1 cellular context compared by ENCODE assay signal in genomic region chr6:30742316-30743098, GRCh38.
TF ChIP-seq lines count a peak whose summit lies in the region.

FLOT1 (minus strand) TSS chr6:30742687; CDS start chr6:30742189, 498 bp downstream.

TF ChIP-seq in K562, 482 proteins besides CTCF, POLR2A, EP300 and RAD21 (continued from another document and continues in another):
- TF ChIP-seq CUX1 (CRISPR knock-in tag; IDR thresholded peaks at IDR 0.05) (no peak), TAF1 (IDR thresholded peaks at IDR 0.05; ENCODE audit: control insufficient read depth, extremely low read depth, insufficient read depth, low read length, severe bottlenecking) (peak; percentile 27), KAT2B (IDR thresholded peaks at IDR 0.05; ENCODE audit: low read depth, low read length) (no peak), UBTF (IDR thresholded peaks at IDR 0.05; ENCODE audit: borderline replicate concordance in 1 of 2, low read depth in 2 of 2, low read length in 2 of 2) (peak; percentile 26 to 73; a peak in 2 of 4 replicates), SRSF1 (IDR thresholded peaks at IDR 0.05; ENCODE audit: low read depth, low read length) (0 out of 2 replicates have a peak, but pooled peaks have one; percentile 25), GTF3C2 (IDR thresholded peaks at IDR 0.05; ENCODE audit: borderline replicate concordance, extremely low read depth, insufficient read length) (no peak), ZNF311 (CRISPR knock-in tag; IDR thresholded peaks at IDR 0.05) (no peak), DMBX1 (CRISPR knock-in tag; IDR thresholded peaks at IDR 0.05; ENCODE audit: borderline replicate concordance) (no peak), GABPB1 (CRISPR knock-in tag; IDR thresholded peaks at IDR 0.05) (no peak; the same call in none of the 2 replicates), NONO (IDR thresholded peaks at IDR 0.05; ENCODE audit: low read depth in 2 of 2, low read length in 1 of 2) (peak; percentile 12 to 63), HOMEZ (CRISPR knock-in tag; IDR thresholded peaks at IDR 0.05) (no peak), EP400 (IDR thresholded peaks at IDR 0.05) (peak; percentile 70), RREB1 (CRISPR knock-in tag; IDR thresholded peaks at IDR 0.05) (peak; percentile 80), MEIS2 (IDR thresholded peaks at IDR 0.05; ENCODE audit: partially characterized antibody) (peak; percentile 47), ZNF79 (CRISPR knock-in tag; IDR thresholded peaks at IDR 0.05; ENCODE audit: low read depth) (no peak), RUNX1 (IDR thresholded peaks at IDR 0.05; ENCODE audit: low read depth) (0 out of 2 replicates have a peak, but pooled peaks have one; percentile 46), ZNF316 (IDR thresholded peaks at IDR 0.05) (peak; percentile 20; the same call in 1 of the 2 replicates), MAFG (tag; conservative IDR thresholded peaks at IDR 0.05) (no peak), XRCC4 (IDR thresholded peaks at IDR 0.05; ENCODE audit: extremely low read depth, insufficient read depth, insufficient read length) (no peak), KDM5B (IDR thresholded peaks at IDR 0.05; ENCODE audit: insufficient replicate concordance, low read depth, low read length) (peak; percentile 95), ZNF134 (CRISPR knock-in tag; conservative IDR thresholded peaks at IDR 0.05) (no peak), SMARCC2 (IDR thresholded peaks at IDR 0.05; ENCODE audit: low read depth) (peak; percentile 31; the same call in 1 of the 2 replicates), GMEB1 (CRISPR knock-in tag; IDR thresholded peaks at IDR 0.05) (0 out of 2 replicates have a peak, but pooled peaks have one; percentile 20), TEAD2 (tag; IDR thresholded peaks at IDR 0.05) (no peak), TAF7 (tag; IDR thresholded peaks at IDR 0.05) (0 out of 2 replicates have a peak, but pooled peaks have one; percentile 21), ZNF347 (CRISPR knock-in tag; IDR thresholded peaks at IDR 0.05; ENCODE audit: low read depth) (no peak), TRIM24 (IDR thresholded peaks at IDR 0.05) (peak in 1 of 2 experiments; percentile 30; a peak in 2 of 4 replicates), ZNF696 (CRISPR knock-in tag; conservative IDR thresholded peaks at IDR 0.05) (no peak), CBX3 (IDR thresholded peaks at IDR 0.05; ENCODE audit: borderline replicate concordance in 1 of 2, low read length in 2 of 2) (0 out of 3 replicates have a peak, but pooled peaks of 1 of the 2 experiments have one; percentile 7), GATAD2A (IDR thresholded peaks at IDR 0.05) (peak; percentile 43; the same call in 1 of the 2 replicates), ZFP91 (CRISPR knock-in tag; IDR thresholded peaks at IDR 0.05) (no peak), SREBF2 (CRISPR knock-in tag; IDR thresholded peaks at IDR 0.05) (no peak), E2F4 (CRISPR knock-in tag; IDR thresholded peaks at IDR 0.05; ENCODE audit: low read depth) (no peak), KDM2B (CRISPR knock-in tag; IDR thresholded peaks at IDR 0.05) (0 out of 2 replicates have a peak, but pooled peaks have one; percentile 87), ELF2 (CRISPR knock-in tag; IDR thresholded peaks at IDR 0.05) (peak; percentile 64)
